Comparison of ENCODE assay signal across 9 cellular contexts in genomic region chr2:52810460-52810859, GRCh38.
A peak's percentile ranks its signal among the peaks of the same experiment; 100 is the strongest.
DNase-seq lines count a peak whose midpoint lies in the region; ATAC-seq, FAIRE-seq and TF ChIP-seq lines count a peak whose summit lies in the region.
"Had no signal": no experiment of that assay in that cellular context is flagged by ENCODE, and none has a peak within 500 bp of the region (broad histone marks: within the 10 kb centered on the region; RNA-seq: fewer than 3 reads in every experiment).

No MANE protein-coding gene starts in this region.

- TF ChIP-seq CTCF in left ventricle myocardium inferior (IDR thresholded peaks at IDR 0.05; ENCODE audit: borderline replicate concordance) (peak; percentile 61), prostate gland (IDR thresholded peaks at IDR 0.05) (peak in 1 of 4 experiments; percentile 46)

- 26% methylated on average over 4 of the region's 4 CpGs for WGBS in prostate gland

- FAIRE-seq in H54 (lab: Jason Lieb, UNC): peak; percentile 96

- H3K27me3 ChIP-seq in ACC112 (ENCODE audit: insufficient read depth, low read length): no peaks in the 10 kb centered on the region
- no peaks in the 10 kb centered on the region for H3K27me3 ChIP-seq in left ventricle myocardium inferior (ENCODE audit: low read depth)
- no peaks in the 10 kb centered on the region for H3K27me3 ChIP-seq in prostate gland (replicated peaks; ENCODE audit: insufficient read depth)

- peak overlapping the region; percentile 26 for H2AFZ ChIP-seq in ACC112 (ENCODE audit: low read length, unreplicated experiment)

- no peak overlapping the region for H3K27ac ChIP-seq in ACC112 (ENCODE audit: low read depth, low read length)
- no peak overlapping the region for H3K27ac ChIP-seq in left ventricle myocardium inferior (replicated peaks)
- H3K27ac ChIP-seq in prostate gland: no peak overlapping the region

- H3K4me1 ChIP-seq in ACC112 (ENCODE audit: control insufficient read depth, insufficient read depth, low read length, unreplicated experiment) (peaks cover 4% of the 10 kb centered on the region), left ventricle myocardium inferior (peaks cover 5% of the 10 kb centered on the region), prostate gland (replicated peaks) (no peaks in the 10 kb centered on the region)

- no peaks in the 10 kb centered on the region for H3K36me3 ChIP-seq in ACC112 (ENCODE audit: insufficient read depth, low read length)
- H3K36me3 ChIP-seq in left ventricle myocardium inferior: no peaks in the 10 kb centered on the region
- H3K36me3 ChIP-seq in prostate gland: no peaks in the 10 kb centered on the region

- H3K79me2 ChIP-seq in ACC112 (ENCODE audit: control insufficient read depth, insufficient read depth, low read length, unreplicated experiment): no peaks in the 10 kb centered on the region

- no peak for ATAC-seq in HG03095 (IDR thresholded peaks at IDR 0.05; ENCODE audit: unreplicated experiment)

- DNase-seq in H54 (ENCODE audit: insufficient read length, low spot score): peak; percentile 3
- peak; percentile 50 for DNase-seq in RKO (ENCODE audit: low spot score)
- no peak for DNase-seq in left ventricle myocardium inferior
- DNase-seq in NCI-H524 treated with DMSO at 0.1 percent for 48 hours (lab: John Stamatoyannopoulos, UW): no peak
- DNase-seq in prostate gland (ENCODE audit: low spot score): no peak
- no peak for DNase-seq in posterior vena cava (ENCODE audit: low spot score)
- DNase-seq: stimulated activated naive B cell treated with anti-CD40 and anti-IgM and Interleukin-4, amounts not matched to agents 10 μg/mL and 1 μg/mL and 100 μg/mL, for 72 hours had no signal

- H3K9me3 ChIP-seq in left ventricle myocardium inferior (replicated peaks): no peaks in the 10 kb centered on the region
- H3K9me3 ChIP-seq in prostate gland: no peaks in the 10 kb centered on the region

- H3K4me3 ChIP-seq in ACC112 (ENCODE audit: low read depth, low read length) (no peak overlapping the region), left ventricle myocardium inferior (no peak overlapping the region), prostate gland (no peak overlapping the region)

- intact Hi-C loops in left ventricle myocardium inferior (cut with micrococcal nuclease): no loop called here
- intact Hi-C loops in prostate gland (cut with DNase I): no loop called here
- intact Hi-C loops in posterior vena cava (cut with DNase I): no loop called here

- TF ChIP-seq POLR2A in H54 (IDR thresholded peaks at IDR 0.05; ENCODE audit: low read depth, low read length) (no peak), prostate gland (IDR thresholded peaks at IDR 0.05) (no peak)

Comparison
In these comparisons a context has a peak if more than half of its experiments do, and no peak if none do; other contexts are left out.
1. DNase-seq: peak in H54 (single experiment) and RKO (single experiment); none in left ventricle myocardium inferior (single experiment), NCI-H524 treated with DMSO at 0.1 percent for 48 hours (single experiment), prostate gland (single experiment) and posterior vena cava (single experiment).